ENCODE assay signal across 8 cellular contexts in genomic region chr2:96325884-96326255, GRCh38. TPM values are rescaled to one million over a fixed set of nuclear protein-coding genes. Genes with fewer than 3 reads are reported as not detected.
DNase-seq lines count a peak whose midpoint lies in the region; ATAC-seq and TF ChIP-seq lines count a peak whose summit lies in the region.

No MANE protein-coding gene starts in this region.

- no peaks in the 10 kb centered on the region for H3K9me2 ChIP-seq in Karpas-422 (replicated peaks; ENCODE audit: insufficient read depth, low read length)

- H3K4me2 ChIP-seq in Karpas-422 (ENCODE audit: low read depth, low read length, poor library complexity, severe bottlenecking), result peak overlapping the region; percentile 85

- H3K27ac ChIP-seq in Karpas-422 (ENCODE audit: low read length) (peak overlapping the region; percentile 65), right lobe of liver (no peak overlapping the region), tibial artery (no peak overlapping the region)

- H3K36me3 ChIP-seq in Karpas-422 (ENCODE audit: insufficient read depth, low read length) (peaks cover 23% of the 10 kb centered on the region), right lobe of liver (no peaks in the 10 kb centered on the region), tibial artery (no peaks in the 10 kb centered on the region)

- no peaks in the 10 kb centered on the region for H3K9me3 ChIP-seq in Karpas-422 (ENCODE audit: low read length)
- H3K9me3 ChIP-seq in right lobe of liver, result no peaks in the 10 kb centered on the region
- no peaks in the 10 kb centered on the region for H3K9me3 ChIP-seq in tibial artery

- peak; percentile 45 for DNase-seq in CD1c-positive myeloid dendritic cell (ENCODE audit: extremely low spot score)
- DNase-seq in Karpas-422, result peak; percentile 73
- peak; percentile 44 for DNase-seq in activated gamma-delta T cell treated with Interleukin-2 at 50 U/mL for 16 hours
- no peak for DNase-seq in right lobe of liver
- peak in 1 of 2 donors; percentile 59 for DNase-seq in tibial artery
- DNase-seq in NCI-H187 treated with DMSO at 0.1 percent for 48 hours (lab: John Stamatoyannopoulos, UW), result no peak
- no peak for DNase-seq in NCI-H128 (lab: John Stamatoyannopoulos, UW; ENCODE audit: unreplicated experiment)
- DNase-seq in A172 (ENCODE audit: low spot score), result no peak

- H3K27me3 ChIP-seq in Karpas-422 (ENCODE audit: low read length) (no peaks in the 10 kb centered on the region), right lobe of liver (no peaks in the 10 kb centered on the region), tibial artery (peaks cover 0 to 44% of the 10 kb centered on the region in 2 donors)

- peaks cover 49% of the 10 kb centered on the region for H3K79me2 ChIP-seq in Karpas-422 (ENCODE audit: low read length)

- H3K4me1 ChIP-seq in Karpas-422 (ENCODE audit: low read length), result peaks cover 39% of the 10 kb centered on the region
- H3K4me1 ChIP-seq in right lobe of liver, result peaks cover 0 to 27% (median 0%) of the 10 kb centered on the region in 4 donors
- H3K4me1 ChIP-seq in tibial artery, result peaks cover 0 to 30% (median 26%) of the 10 kb centered on the region in 4 donors

- ATAC-seq in right lobe of liver, result peak in 2 of 4 donors; percentile 3 to 7

- 68% methylated on average over 4 of the region's 8 CpGs for WGBS in right lobe of liver (ENCODE audit: insufficient coverage, low coverage, low lambda C conversion rate, missing lambda C conversion rate)

- no peak for TF ChIP-seq POLR2A in right lobe of liver (IDR thresholded peaks at IDR 0.05)

- peak overlapping the region; percentile 70; the same call in 1 of the 2 replicates for H2AFZ ChIP-seq in Karpas-422 (ENCODE audit: low read length)

- TF ChIP-seq CTCF in right lobe of liver (IDR thresholded peaks at IDR 0.05) (no peak), tibial artery (IDR thresholded peaks at IDR 0.05) (no peak)

- intact Hi-C loops in right lobe of liver (cut with DNase I), result no loop called here
- intact Hi-C loops in tibial artery (cut with DNase I; ENCODE audit: low total_unique reads), result no loop called here

- peak overlapping the region; percentile 90 for H3K4me3 ChIP-seq in Karpas-422 (ENCODE audit: low read length)
- peak overlapping the region; percentile 41 to 53 (median 44) for H3K4me3 ChIP-seq in right lobe of liver
- peak overlapping the region; percentile 48 to 51 for H3K4me3 ChIP-seq in tibial artery

- peak overlapping the region; percentile 86 for H3K9ac ChIP-seq in Karpas-422 (ENCODE audit: low read length)

- H4K20me1 ChIP-seq in Karpas-422 (ENCODE audit: insufficient read depth, low read depth, low read length), result no peaks in the 10 kb centered on the region

RNA-seq across cellular contexts. Expression of gene ITPRIPL1, which starts 0.8 kb away (rescaled TPM):
- 12.4 and 21.2 TPM in 2 replicates for total RNA-seq in Karpas-422 (2014; rRNA removed; shearing (Covaris generic); ENCODE audit: low replicate concordance)
- 1 to 10 TPM in 1 of 6 experiments, under 1 TPM in 5; 0.15 to 1.2 (median 0.24) TPM for total RNA-seq in right lobe of liver
- total RNA-seq in A172 (2014; rRNA removed; shearing (Covaris generic)), result not detected in 2 replicates

RNA-seq across cellular contexts. Expression of gene NCAPH, which starts 9.7 kb away (rescaled TPM):
- 23.1 and 24.2 TPM in 2 replicates for total RNA-seq in Karpas-422 (2014; rRNA removed; shearing (Covaris generic); ENCODE audit: low replicate concordance)
- total RNA-seq in right lobe of liver, result 1 to 10 TPM in 2 of 6 experiments, under 1 TPM in 4; 0.24 to 1.6 (median 0.72) TPM
- total RNA-seq in A172 (2014; rRNA removed; shearing (Covaris generic)), result 48.4 and 56.8 TPM in 2 replicates

RNA-seq across cellular contexts. Expression of gene SNRNP200, which starts 20.5 kb away (rescaled TPM):
- 68.1 and 83.8 TPM in 2 replicates for total RNA-seq in Karpas-422 (2014; rRNA removed; shearing (Covaris generic); ENCODE audit: low replicate concordance)
- 10 to 100 TPM; 43.6 to 52.5 (median 46.8) TPM for total RNA-seq in right lobe of liver
- total RNA-seq in A172 (2014; rRNA removed; shearing (Covaris generic)), result 33.0 and 38.5 TPM in 2 replicates

RNA-seq across cellular contexts. Expression of gene CIAO1, which starts 59.8 kb away (rescaled TPM):
- total RNA-seq in Karpas-422 (2014; rRNA removed; shearing (Covaris generic); ENCODE audit: low replicate concordance), result 71.2 and 101 TPM in 2 replicates
- total RNA-seq in right lobe of liver, result 10 to 100 TPM; 39.8 to 80.3 (median 45.0) TPM
- 118 and 119 TPM in 2 replicates for total RNA-seq in A172 (2014; rRNA removed; shearing (Covaris generic))

Comparison
In these comparisons a context has a peak if more than half of its experiments do, and no peak if none do; other contexts are left out.
1. DNase-seq: peak in CD1c-positive myeloid dendritic cell (single experiment), Karpas-422 (single experiment) and activated gamma-delta T cell treated with Interleukin-2 at 50 U/mL for 16 hours (single experiment); none in right lobe of liver (0 of 3), NCI-H187 treated with DMSO at 0.1 percent for 48 hours (single experiment), NCI-H128 (single experiment) and A172 (single experiment).
2. Peak in every context shown above with its lines, with median percentiles within 50 percentile points of each other: H3K4me3 ChIP-seq.